ENCODE assay signal across 1 cellular context in genomic region chr3:148026009-148026588, GRCh38.
TF ChIP-seq lines count a peak whose summit lies in the region.

No MANE protein-coding gene starts in this region.

TF ChIP-seq in H1, 55 proteins besides CTCF, POLR2A, EP300 and RAD21:
- TF ChIP-seq ATF2 (IDR thresholded peaks at IDR 0.05; ENCODE audit: low read length): no peak
- no peak for TF ChIP-seq FOSL1 (IDR thresholded peaks at IDR 0.05; ENCODE audit: insufficient read depth, low read depth, low read length)
- TF ChIP-seq BRCA1 (IDR thresholded peaks at IDR 0.05; ENCODE audit: low read depth, low read length): no peak
- TF ChIP-seq BACH1 (IDR thresholded peaks at IDR 0.05; ENCODE audit: low read length): no peak
- no peak for TF ChIP-seq POLR2AphosphoS5 (IDR thresholded peaks at IDR 0.05; ENCODE audit: low read depth, low read length)
- no peak for TF ChIP-seq TBP (IDR thresholded peaks at IDR 0.05; ENCODE audit: low read depth, low read length)
- TF ChIP-seq USF2 (IDR thresholded peaks at IDR 0.05; ENCODE audit: low read length): no peak
- no peak for TF ChIP-seq CHD1 (IDR thresholded peaks at IDR 0.05; ENCODE audit: low read depth, low read length)
- TF ChIP-seq TAF7 (optimal IDR thresholded peaks at IDR 0.05; ENCODE audit: borderline replicate concordance, low read depth, low read length): no peak
